1 cellular context compared by ENCODE assay signal in the genomic region with DNA sequence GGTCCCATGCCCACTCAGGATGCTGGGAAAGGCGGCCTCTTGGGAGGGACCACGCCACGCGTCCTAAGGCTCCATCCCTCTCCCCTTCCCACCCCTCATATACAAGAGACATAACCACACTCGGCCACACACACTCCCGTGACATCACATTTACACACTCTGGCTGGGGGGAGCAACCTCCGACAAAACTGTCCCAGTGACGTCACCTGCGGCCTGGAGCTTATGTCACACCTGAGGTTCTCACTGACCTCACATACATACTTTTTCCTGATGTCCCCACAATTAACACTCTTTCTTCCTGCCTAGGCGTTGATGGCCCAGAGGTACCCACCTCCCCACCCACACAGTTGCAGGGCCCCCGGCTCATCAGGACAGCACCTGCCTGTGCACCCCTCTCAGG.
TF ChIP-seq lines count a peak whose summit lies in the region.

No MANE protein-coding gene starts in this region.

TF ChIP-seq in GM23338, 12 proteins besides CTCF, POLR2A, EP300 and RAD21 (continued from another document):
- TF ChIP-seq, protein P1, sequence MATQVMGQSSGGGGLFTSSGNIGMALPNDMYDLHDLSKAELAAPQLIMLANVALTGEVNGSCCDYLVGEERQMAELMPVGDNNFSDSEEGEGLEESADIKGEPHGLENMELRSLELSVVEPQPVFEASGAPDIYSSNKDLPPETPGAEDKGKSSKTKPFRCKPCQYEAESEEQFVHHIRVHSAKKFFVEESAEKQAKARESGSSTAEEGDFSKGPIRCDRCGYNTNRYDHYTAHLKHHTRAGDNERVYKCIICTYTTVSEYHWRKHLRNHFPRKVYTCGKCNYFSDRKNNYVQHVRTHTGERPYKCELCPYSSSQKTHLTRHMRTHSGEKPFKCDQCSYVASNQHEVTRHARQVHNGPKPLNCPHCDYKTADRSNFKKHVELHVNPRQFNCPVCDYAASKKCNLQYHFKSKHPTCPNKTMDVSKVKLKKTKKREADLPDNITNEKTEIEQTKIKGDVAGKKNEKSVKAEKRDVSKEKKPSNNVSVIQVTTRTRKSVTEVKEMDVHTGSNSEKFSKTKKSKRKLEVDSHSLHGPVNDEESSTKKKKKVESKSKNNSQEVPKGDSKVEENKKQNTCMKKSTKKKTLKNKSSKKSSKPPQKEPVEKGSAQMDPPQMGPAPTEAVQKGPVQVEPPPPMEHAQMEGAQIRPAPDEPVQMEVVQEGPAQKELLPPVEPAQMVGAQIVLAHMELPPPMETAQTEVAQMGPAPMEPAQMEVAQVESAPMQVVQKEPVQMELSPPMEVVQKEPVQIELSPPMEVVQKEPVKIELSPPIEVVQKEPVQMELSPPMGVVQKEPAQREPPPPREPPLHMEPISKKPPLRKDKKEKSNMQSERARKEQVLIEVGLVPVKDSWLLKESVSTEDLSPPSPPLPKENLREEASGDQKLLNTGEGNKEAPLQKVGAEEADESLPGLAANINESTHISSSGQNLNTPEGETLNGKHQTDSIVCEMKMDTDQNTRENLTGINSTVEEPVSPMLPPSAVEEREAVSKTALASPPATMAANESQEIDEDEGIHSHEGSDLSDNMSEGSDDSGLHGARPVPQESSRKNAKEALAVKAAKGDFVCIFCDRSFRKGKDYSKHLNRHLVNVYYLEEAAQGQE (IDR thresholded peaks at IDR 0.05; ENCODE audit: unreplicated experiment) = no peak
- no peak for TF ChIP-seq STAT1 (IDR thresholded peaks at IDR 0.05; ENCODE audit: unreplicated experiment)
- TF ChIP-seq EZH2 (IDR thresholded peaks at IDR 0.05; ENCODE audit: low read depth, unreplicated experiment) = no peak
- TF ChIP-seq, protein P2, sequence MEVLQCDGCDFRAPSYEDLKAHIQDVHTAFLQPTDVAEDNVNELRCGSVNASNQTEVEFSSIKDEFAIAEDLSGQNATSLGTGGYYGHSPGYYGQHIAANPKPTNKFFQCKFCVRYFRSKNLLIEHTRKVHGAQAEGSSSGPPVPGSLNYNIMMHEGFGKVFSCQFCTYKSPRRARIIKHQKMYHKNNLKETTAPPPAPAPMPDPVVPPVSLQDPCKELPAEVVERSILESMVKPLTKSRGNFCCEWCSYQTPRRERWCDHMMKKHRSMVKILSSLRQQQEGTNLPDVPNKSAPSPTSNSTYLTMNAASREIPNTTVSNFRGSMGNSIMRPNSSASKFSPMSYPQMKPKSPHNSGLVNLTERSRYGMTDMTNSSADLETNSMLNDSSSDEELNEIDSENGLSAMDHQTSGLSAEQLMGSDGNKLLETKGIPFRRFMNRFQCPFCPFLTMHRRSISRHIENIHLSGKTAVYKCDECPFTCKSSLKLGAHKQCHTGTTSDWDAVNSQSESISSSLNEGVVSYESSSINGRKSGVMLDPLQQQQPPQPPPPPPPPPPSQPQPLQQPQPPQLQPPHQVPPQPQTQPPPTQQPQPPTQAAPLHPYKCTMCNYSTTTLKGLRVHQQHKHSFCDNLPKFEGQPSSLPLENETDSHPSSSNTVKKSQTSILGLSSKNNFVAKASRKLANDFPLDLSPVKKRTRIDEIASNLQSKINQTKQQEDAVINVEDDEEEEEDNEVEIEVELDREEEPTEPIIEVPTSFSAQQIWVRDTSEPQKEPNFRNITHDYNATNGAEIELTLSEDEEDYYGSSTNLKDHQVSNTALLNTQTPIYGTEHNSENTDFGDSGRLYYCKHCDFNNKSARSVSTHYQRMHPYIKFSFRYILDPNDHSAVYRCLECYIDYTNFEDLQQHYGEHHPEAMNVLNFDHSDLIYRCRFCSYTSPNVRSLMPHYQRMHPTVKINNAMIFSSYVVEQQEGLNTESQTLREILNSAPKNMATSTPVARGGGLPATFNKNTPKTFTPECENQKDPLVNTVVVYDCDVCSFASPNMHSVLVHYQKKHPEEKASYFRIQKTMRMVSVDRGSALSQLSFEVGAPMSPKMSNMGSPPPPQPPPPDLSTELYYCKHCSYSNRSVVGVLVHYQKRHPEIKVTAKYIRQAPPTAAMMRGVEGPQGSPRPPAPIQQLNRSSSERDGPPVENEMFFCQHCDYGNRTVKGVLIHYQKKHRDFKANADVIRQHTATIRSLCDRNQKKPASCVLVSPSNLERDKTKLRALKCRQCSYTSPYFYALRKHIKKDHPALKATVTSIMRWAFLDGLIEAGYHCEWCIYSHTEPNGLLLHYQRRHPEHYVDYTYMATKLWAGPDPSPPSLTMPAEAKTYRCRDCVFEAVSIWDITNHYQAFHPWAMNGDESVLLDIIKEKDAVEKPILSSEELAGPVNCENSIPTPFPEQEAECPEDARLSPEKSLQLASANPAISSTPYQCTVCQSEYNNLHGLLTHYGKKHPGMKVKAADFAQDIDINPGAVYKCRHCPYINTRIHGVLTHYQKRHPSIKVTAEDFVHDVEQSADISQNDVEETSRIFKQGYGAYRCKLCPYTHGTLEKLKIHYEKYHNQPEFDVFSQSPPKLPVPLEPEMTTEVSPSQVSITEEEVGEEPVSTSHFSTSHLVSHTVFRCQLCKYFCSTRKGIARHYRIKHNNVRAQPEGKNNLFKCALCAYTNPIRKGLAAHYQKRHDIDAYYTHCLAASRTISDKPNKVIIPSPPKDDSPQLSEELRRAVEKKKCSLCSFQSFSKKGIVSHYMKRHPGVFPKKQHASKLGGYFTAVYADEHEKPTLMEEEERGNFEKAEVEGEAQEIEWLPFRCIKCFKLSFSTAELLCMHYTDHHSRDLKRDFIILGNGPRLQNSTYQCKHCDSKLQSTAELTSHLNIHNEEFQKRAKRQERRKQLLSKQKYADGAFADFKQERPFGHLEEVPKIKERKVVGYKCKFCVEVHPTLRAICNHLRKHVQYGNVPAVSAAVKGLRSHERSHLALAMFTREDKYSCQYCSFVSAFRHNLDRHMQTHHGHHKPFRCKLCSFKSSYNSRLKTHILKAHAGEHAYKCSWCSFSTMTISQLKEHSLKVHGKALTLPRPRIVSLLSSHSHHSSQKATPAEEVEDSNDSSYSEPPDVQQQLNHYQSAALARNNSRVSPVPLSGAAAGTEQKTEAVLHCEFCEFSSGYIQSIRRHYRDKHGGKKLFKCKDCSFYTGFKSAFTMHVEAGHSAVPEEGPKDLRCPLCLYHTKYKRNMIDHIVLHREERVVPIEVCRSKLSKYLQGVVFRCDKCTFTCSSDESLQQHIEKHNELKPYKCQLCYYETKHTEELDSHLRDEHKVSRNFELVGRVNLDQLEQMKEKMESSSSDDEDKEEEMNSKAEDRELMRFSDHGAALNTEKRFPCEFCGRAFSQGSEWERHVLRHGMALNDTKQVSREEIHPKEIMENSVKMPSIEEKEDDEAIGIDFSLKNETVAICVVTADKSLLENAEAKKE (CRISPR knock-in tag; IDR thresholded peaks at IDR 0.05) = no peak
- TF ChIP-seq EZH2phosphoT487 (IDR thresholded peaks at IDR 0.05; ENCODE audit: unreplicated experiment) = no peak
- TF ChIP-seq ZNF331 (CRISPR knock-in tag; IDR thresholded peaks at IDR 0.05; ENCODE audit: low read depth) = no peak
- TF ChIP-seq ZNF114 (CRISPR knock-in tag; IDR thresholded peaks at IDR 0.05) = no peak
- TF ChIP-seq CREB1 (CRISPR knock-in tag; IDR thresholded peaks at IDR 0.05; ENCODE audit: low read depth) = no peak
- TF ChIP-seq, protein P3, sequence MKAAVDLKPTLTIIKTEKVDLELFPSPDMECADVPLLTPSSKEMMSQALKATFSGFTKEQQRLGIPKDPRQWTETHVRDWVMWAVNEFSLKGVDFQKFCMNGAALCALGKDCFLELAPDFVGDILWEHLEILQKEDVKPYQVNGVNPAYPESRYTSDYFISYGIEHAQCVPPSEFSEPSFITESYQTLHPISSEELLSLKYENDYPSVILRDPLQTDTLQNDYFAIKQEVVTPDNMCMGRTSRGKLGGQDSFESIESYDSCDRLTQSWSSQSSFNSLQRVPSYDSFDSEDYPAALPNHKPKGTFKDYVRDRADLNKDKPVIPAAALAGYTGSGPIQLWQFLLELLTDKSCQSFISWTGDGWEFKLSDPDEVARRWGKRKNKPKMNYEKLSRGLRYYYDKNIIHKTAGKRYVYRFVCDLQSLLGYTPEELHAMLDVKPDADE (IDR thresholded peaks at IDR 0.05) = no peak
- no peak for TF ChIP-seq POLR2AphosphoS5 (IDR thresholded peaks at IDR 0.05; ENCODE audit: low read depth)
- TF ChIP-seq JUNB (IDR thresholded peaks at IDR 0.05; ENCODE audit: unreplicated experiment) = no peak
